ENCODE assay signal across 8 cellular contexts in the genomic region with DNA sequence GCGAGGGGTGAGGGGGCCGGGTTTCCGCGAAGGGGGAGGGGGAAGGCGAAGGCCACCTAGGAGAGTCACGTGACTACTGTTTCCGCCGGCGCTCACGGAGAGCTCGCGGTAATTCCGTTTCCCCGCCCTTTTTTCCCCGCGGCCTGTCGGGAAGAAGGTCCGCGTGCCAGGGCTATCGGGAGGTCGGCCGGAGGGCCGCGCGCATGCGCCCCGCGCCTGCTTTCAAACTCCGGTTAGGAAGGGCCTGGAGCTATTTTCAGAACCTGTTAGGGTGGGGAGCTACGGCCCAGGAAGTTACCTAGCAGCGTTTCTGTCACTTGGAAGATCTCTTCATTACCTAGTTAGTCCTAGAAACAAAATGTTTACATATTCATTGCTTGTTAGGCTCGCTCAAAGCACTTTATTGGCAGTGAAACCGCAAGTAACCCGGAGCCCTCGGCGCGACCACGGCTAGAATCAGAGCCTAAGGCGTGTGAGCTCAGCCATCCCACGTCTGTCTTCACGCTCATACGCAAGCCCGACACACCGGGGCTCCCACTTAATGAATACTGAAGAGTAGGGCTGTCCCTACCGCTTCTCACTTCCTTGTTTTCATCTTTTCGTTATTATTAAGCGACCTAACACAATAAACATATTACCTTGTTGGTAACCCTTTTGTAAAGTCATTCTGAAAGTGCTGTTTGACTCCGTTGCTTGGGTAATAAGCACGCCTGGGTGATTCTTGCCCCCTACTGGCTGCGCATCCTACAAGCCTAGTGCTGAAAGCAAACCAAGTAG. TPM values are rescaled to one million over a fixed set of nuclear protein-coding genes. Genes with fewer than 3 reads are reported as not detected.
A peak's percentile ranks its signal among the peaks of the same experiment; 100 is the strongest.
DNase-seq lines count a peak whose midpoint lies in the region; ATAC-seq and TF ChIP-seq lines count a peak whose summit lies in the region.

No MANE protein-coding gene starts in this region.

- no peaks in the 10 kb centered on the region for H3K9me3 ChIP-seq in ES-I3 (ENCODE audit: control insufficient read depth, insufficient read depth, low read length)

- no peaks in the 10 kb centered on the region for H3K36me3 ChIP-seq in ES-I3 (ENCODE audit: insufficient read depth, low read length)

- POLR2A ChIA-PET in RWPE1 (lab: Yijun Ruan, JAX; ENCODE audit: low non-redundant PET), result interaction anchor here (1.5 kb wide), 1 partner anchor 18 kb away, joined by 5 read pairs; a partner anchor contains a TSS

- peak overlapping the region; percentile 98 for H3K4me3 ChIP-seq in LNCaP clone FGC (ENCODE audit: low read depth, low read length)

- H3K27ac Mint-ChIP-seq in nephron progenitor cell, result peak overlapping the region; percentile 99
- H3K27ac Mint-ChIP-seq in stimulated activated naive CD8-positive, alpha-beta T cell treated with anti-CD3 and anti-CD28 coated beads, Interleukin-15, amount 100 ng/mL, for 72 hours, result peak overlapping the region; percentile 98 to 99

- ATAC-seq in stimulated activated naive CD8-positive, alpha-beta T cell treated with anti-CD3 and anti-CD28 coated beads, Interleukin-15, amount 100 ng/mL, for 72 hours, result peak; percentile 84

- H3K4me1 Mint-ChIP-seq in nephron progenitor cell, result peaks cover 21% of the 10 kb centered on the region
- peaks cover 11% of the 10 kb centered on the region for H3K4me1 Mint-ChIP-seq in stimulated activated naive CD8-positive, alpha-beta T cell treated with anti-CD3 and anti-CD28 coated beads, Interleukin-15, amount 100 ng/mL, for 72 hours

- peak overlapping the region; percentile 95 for H3K27ac ChIP-seq in RWPE1

- H3K4me3 Mint-ChIP-seq in nephron progenitor cell, result peak overlapping the region; percentile 84
- peak overlapping the region; percentile 75 to 96 for H3K4me3 Mint-ChIP-seq in stimulated activated naive CD8-positive, alpha-beta T cell treated with anti-CD3 and anti-CD28 coated beads, Interleukin-15, amount 100 ng/mL, for 72 hours

- peaks cover 2% of the 10 kb centered on the region for H3K27me3 Mint-ChIP-seq in nephron progenitor cell (ENCODE audit: low read depth, poor library complexity)
- no peaks in the 10 kb centered on the region for H3K27me3 Mint-ChIP-seq in stimulated activated naive CD8-positive, alpha-beta T cell treated with anti-CD3 and anti-CD28 coated beads, Interleukin-15, amount 100 ng/mL, for 72 hours

- H3K4me1 ChIP-seq in ES-I3 (ENCODE audit: insufficient read depth, low read length), result peaks cover 5% of the 10 kb centered on the region

- DNase-seq in H4 (ENCODE audit: low spot score), result peak; percentile 97
- DNase-seq in LNCaP clone FGC (ENCODE audit: low read depth), result peak; percentile 97
- DNase-seq in RWPE1 (ENCODE audit: low spot score), result peak; percentile 98
- peak; percentile 97 for DNase-seq in activated effector memory CD4-positive, alpha-beta T cell treated with Interleukin-2 at 50 U/mL for 16 hours
- DNase-seq in fibroblast of the conjunctiva (ENCODE audit: low read depth), result peak; percentile 98
- DNase-seq in nephron progenitor cell, result peak; percentile 97
- peak; percentile 98 to 99 for DNase-seq in stimulated activated naive CD8-positive, alpha-beta T cell treated with anti-CD3 and anti-CD28 coated beads, Interleukin-15, amount 100 ng/mL, for 72 hours

- H3K36me3 Mint-ChIP-seq in nephron progenitor cell (ENCODE audit: low read depth), result no peaks in the 10 kb centered on the region

- H3K9me3 Mint-ChIP-seq in nephron progenitor cell, result no peaks in the 10 kb centered on the region
- no peaks in the 10 kb centered on the region for H3K9me3 Mint-ChIP-seq in stimulated activated naive CD8-positive, alpha-beta T cell treated with anti-CD3 and anti-CD28 coated beads, Interleukin-15, amount 100 ng/mL, for 72 hours

- CTCF ChIA-PET in RWPE1 (lab: Yijun Ruan, JAX), result interaction anchor here (0.6 to 1.7 kb wide), 7 partner anchors 13 to 95 kb away, joined by 3 to 4 read pairs (median 4); a partner anchor contains a TSS

- TF ChIP-seq CTCF in LNCaP clone FGC (IDR thresholded peaks at IDR 0.05; ENCODE audit: control insufficient read depth, extremely low read depth, insufficient read depth) (peak; percentile 79), RWPE1 (conservative IDR thresholded peaks at IDR 0.05; ENCODE audit: low read depth) (peak; percentile 86), nephron progenitor cell (IDR thresholded peaks at IDR 0.05) (peak; percentile 59)

- peak overlapping the region; percentile 75 for H3K9ac ChIP-seq in ES-I3 (ENCODE audit: low read depth, low read length)

RNA-seq across cellular contexts. Expression of a gene that starts 0.7 kb away (rescaled TPM):
- 12.8 and 19.7 TPM in 2 replicates for total RNA-seq in H4 (2014; rRNA removed; shearing (Covaris generic))

RNA-seq across cellular contexts. Expression of a gene that starts 18.6 kb away (rescaled TPM):
- total RNA-seq in H4 (2014; rRNA removed; shearing (Covaris generic)), result 28.4 and 34.0 TPM in 2 replicates

Comparison
In these comparisons a context has a peak if more than half of its experiments do, and no peak if none do; other contexts are left out.
1. Peak in every context shown above with its lines: DNase-seq, ATAC-seq, H3K4me3 ChIP-seq and H3K27ac ChIP-seq.